ENCODE assay signal across 13 cellular contexts in genomic region chr14:30957813-30958370, GRCh38.
DNase-seq lines count a peak whose midpoint lies in the region; ATAC-seq and TF ChIP-seq lines count a peak whose summit lies in the region.
"Had no signal": no experiment of that assay in that cellular context is flagged by ENCODE, and none has a peak within 500 bp of the region (broad histone marks: within the 10 kb centered on the region; RNA-seq: fewer than 3 reads in every experiment).

No MANE protein-coding gene starts in this region.

- peak; percentile 16 for DNase-seq in G401 (ENCODE audit: low spot score)
- DNase-seq in kidney epithelial cell (ENCODE audit: low read depth): peak; percentile 5
- DNase-seq in activated CD8-positive, alpha-beta memory T cell treated with anti-CD3 and anti-CD28 coated beads, Interleukin-2, amount 50 U/mL, for 4 hours: no peak
- no peak for DNase-seq in GF-D8 (lab: John Stamatoyannopoulos, UW)
- no peak for DNase-seq in stomach
- no peak for DNase-seq in BE2C
- DNase-seq: foreskin melanocyte, NCI-H2081 treated with DMSO at 0.1 percent for 48 hours, uterus had no signal

- H3K9me3 ChIP-seq in stomach: no peaks in the 10 kb centered on the region
- no peaks in the 10 kb centered on the region for H3K9me3 ChIP-seq in BE2C
- H3K9me3 ChIP-seq: uterus had no signal

- peaks cover 0 to 30% (median 13%) of the 10 kb centered on the region in 4 donors for H3K4me1 ChIP-seq in stomach
- no peaks in the 10 kb centered on the region for H3K4me1 ChIP-seq in BE2C
- H3K4me1 ChIP-seq: uterus had no signal

- no peak overlapping the region for H3K27ac ChIP-seq in stomach
- H3K27ac ChIP-seq: C4-2B, uterus had no signal

- TF ChIP-seq POLR2A in stomach (IDR thresholded peaks at IDR 0.05): no peak

- WGBS in stomach, 5 donors: 32 to 56% (median 52%) methylated on average over 5 of the region's 5 CpGs

- H3K36me3 ChIP-seq in kidney epithelial cell (ENCODE audit: control insufficient read depth, insufficient read depth, low read length) (no peaks in the 10 kb centered on the region), stomach (peaks cover 0 to 27% (median 19%) of the 10 kb centered on the region in 4 donors), BE2C (peaks cover 11% of the 10 kb centered on the region; the same call in 1 of the 2 replicates)
- H3K36me3 ChIP-seq: uterus had no signal

- TF ChIP-seq EP300 in stomach (IDR thresholded peaks at IDR 0.05): no peak

- in situ Hi-C loops in G401 (cut with HindIII; ENCODE audit: low sequenced_read_pairs): no loop called here

- ATAC-seq in GM19395 (IDR thresholded peaks at IDR 0.05; ENCODE audit: unreplicated experiment) (peak; percentile 61), HG03342 (IDR thresholded peaks at IDR 0.05; ENCODE audit: unreplicated experiment) (peak; percentile 65)

- H3K4me3 ChIP-seq in kidney epithelial cell (ENCODE audit: low read depth, low read length) (no peak overlapping the region), stomach (no peak overlapping the region), BE2C (ENCODE audit: low read depth, low read length) (no peak overlapping the region)
- H3K4me3 ChIP-seq: smooth muscle cell, uterus had no signal

- intact Hi-C loops in stomach (cut with DNase I; ENCODE audit: low total_unique reads): no loop called here

- no peaks in the 10 kb centered on the region for H3K27me3 ChIP-seq in kidney epithelial cell (ENCODE audit: control insufficient read depth, insufficient read depth, low read length)
- H3K27me3 ChIP-seq in stomach: no peaks in the 10 kb centered on the region
- no peaks in the 10 kb centered on the region for H3K27me3 ChIP-seq in BE2C
- H3K27me3 ChIP-seq: uterus had no signal

- TF ChIP-seq CTCF in kidney epithelial cell (IDR thresholded peaks at IDR 0.05; ENCODE audit: insufficient read depth, low read length, poor library complexity, severe bottlenecking): no peak
- TF ChIP-seq CTCF in stomach (IDR thresholded peaks at IDR 0.05): no peak
- no peak for TF ChIP-seq CTCF in BE2C (IDR thresholded peaks at IDR 0.05; ENCODE audit: low read depth, low read length)

Comparison
In these comparisons a context has a peak if more than half of its experiments do, and no peak if none do; other contexts are left out.
1. DNase-seq: peak in G401 (single experiment) and kidney epithelial cell (single experiment); none in activated CD8-positive, alpha-beta memory T cell treated with anti-CD3 and anti-CD28 coated beads, Interleukin-2, amount 50 U/mL, for 4 hours (single experiment), GF-D8 (single experiment), stomach (single experiment) and BE2C (single experiment).